Comparison of ENCODE assay signal across 24 cellular contexts in genomic region chr9:742104-742503, GRCh38.
DNase-seq lines count a peak whose midpoint lies in the region; ATAC-seq, FAIRE-seq and TF ChIP-seq lines count a peak whose summit lies in the region.
"Had no signal": no experiment of that assay in that cellular context is flagged by ENCODE, and none has a peak within 500 bp of the region (broad histone marks: within the 10 kb centered on the region; RNA-seq: fewer than 3 reads in every experiment).

No MANE protein-coding gene starts in this region.

- no peak for TF ChIP-seq RAD21 in HepG2 (CRISPR knock-in tag; IDR thresholded peaks at IDR 0.05)

- no peak overlapping the region for H3K4me2 ChIP-seq in HepG2 (ENCODE audit: low read depth, low read length)
- H3K4me2 ChIP-seq: A549 had no signal

- ATAC-seq in Right ventricle myocardium inferior (no peak), HepG2 (no peak)
- ATAC-seq: A549 had no signal

- no TSS peak for BruUV-seq in HepG2 (replicated peaks; lab: Mats Ljungman, UMichigan)

- CTCF ChIA-PET in HepG2 (lab: Yijun Ruan, JAX; ENCODE audit: low intra/inter-chr PET ratio, low total read pairs) = no interaction called here

- TF ChIP-seq POLR2A in HepG2 (IDR thresholded peaks at IDR 0.05; ENCODE audit: insufficient read depth in 1 of 2, low read depth in 2 of 2, low read length in 2 of 2) = 0 out of 4 replicates have a peak, but pooled peaks of 1 of the 2 experiments have one; percentile 17

- peak overlapping the region; percentile 80 to 95 for H3K27ac ChIP-seq in right atrium auricular region
- no peak overlapping the region for H3K27ac ChIP-seq in HepG2 (ENCODE audit: extremely low read length, insufficient read depth, low read length)
- H3K27ac ChIP-seq: A549 had no signal

- peak overlapping the region; percentile 9 for H3K27ac Mint-ChIP-seq in progenitor cell of endocrine pancreas
- H3K27ac Mint-ChIP-seq: B cell had no signal

- FAIRE-seq in HepG2 (lab: Jason Lieb, UNC) = no peak
- FAIRE-seq: A549, D721Med, GM18507, GM19239 had no signal

- no peak overlapping the region for H3K4me3 Mint-ChIP-seq in progenitor cell of endocrine pancreas (ENCODE audit: low read depth)
- H3K4me3 Mint-ChIP-seq: B cell, CD14-positive monocyte had no signal

- H3K27me3 ChIP-seq in right atrium auricular region (no peaks in the 10 kb centered on the region), HepG2 (ENCODE audit: control insufficient read depth in 1 of 2, insufficient read depth in 2 of 2, low read length in 2 of 2) (no peaks in the 10 kb centered on the region)

- peaks cover 12% of the 10 kb centered on the region for H3K4me1 Mint-ChIP-seq in progenitor cell of endocrine pancreas (ENCODE audit: low read depth)
- H3K4me1 Mint-ChIP-seq: B cell had no signal

- intact Hi-C loops in Right ventricle myocardium inferior (cut with DNase I) (loop anchor here (10.0 kb wide), 1 partner anchor 47 kb away; no protein-coding TSS in a partner anchor), HepG2 (cut with micrococcal nuclease; ENCODE audit: unreplicated experiment) (no loop called here)

- H3K9me3 ChIP-seq in right atrium auricular region (no peaks in the 10 kb centered on the region), HepG2 (ENCODE audit: low read length) (no peaks in the 10 kb centered on the region)
- H3K9me3 ChIP-seq: A549 had no signal

- no peak overlapping the region for H2AFZ ChIP-seq in HepG2 (ENCODE audit: low read length)

- H3K79me2 ChIP-seq in HepG2 (ENCODE audit: insufficient read depth, low read length) = no peaks in the 10 kb centered on the region

- 98% methylated on average over 13 of the region's 16 CpGs for WGBS in HepG2 (ENCODE audit: low lambda C conversion rate)

- H3K9ac ChIP-seq in HepG2 (ENCODE audit: insufficient read depth, low read depth, low read length) = no peak overlapping the region

- POLR2A ChIA-PET in HepG2 (lab: Yijun Ruan, JAX) = interaction anchor here (1.3 kb wide), 1 partner anchor 58 kb away, joined by 3 read pairs; no protein-coding TSS in a partner anchor

- peaks cover 5% of the 10 kb centered on the region; the same call in 1 of the 2 replicates for H4K20me1 ChIP-seq in HepG2 (ENCODE audit: insufficient read depth, low read length)

- H3K36me3 Mint-ChIP-seq in progenitor cell of endocrine pancreas (ENCODE audit: insufficient read depth) = peaks cover 49% of the 10 kb centered on the region
- H3K36me3 Mint-ChIP-seq: CD14-positive monocyte had no signal

- H3K27me3 Mint-ChIP-seq in progenitor cell of endocrine pancreas = no peaks in the 10 kb centered on the region
- H3K27me3 Mint-ChIP-seq: B cell had no signal

- peaks cover 0 to 72% of the 10 kb centered on the region in 2 donors for H3K4me1 ChIP-seq in right atrium auricular region
- peaks cover 35% of the 10 kb centered on the region for H3K4me1 ChIP-seq in HepG2 (ENCODE audit: insufficient read depth, low read length)

- TF ChIP-seq EP300 in HepG2 (IDR thresholded peaks at IDR 0.05; ENCODE audit: low read depth in 2 of 2, low read length in 2 of 2) (no peak), HepG2 (CRISPR knock-in tag; IDR thresholded peaks at IDR 0.05; ENCODE audit: borderline replicate concordance) (no peak)

- TF ChIP-seq CTCF in right atrium auricular region (IDR thresholded peaks at IDR 0.05) (no peak), HepG2 (CRISPR knock-in tag; IDR thresholded peaks at IDR 0.05) (no peak), progenitor cell of endocrine pancreas (IDR thresholded peaks at IDR 0.05; ENCODE audit: unreplicated experiment) (no peak)

- in situ Hi-C loops in HepG2 (cut with HindIII; ENCODE audit: extremely low pct_ligation_motif_present, low pct_unique_long_range_greater_than_20kb) = no loop called here

- no peaks in the 10 kb centered on the region for H3K9me3 Mint-ChIP-seq in progenitor cell of endocrine pancreas (ENCODE audit: low read depth)
- H3K9me3 Mint-ChIP-seq: CD14-positive monocyte had no signal

- H3K4me3 ChIP-seq in right atrium auricular region = no peak overlapping the region
- no peak overlapping the region for H3K4me3 ChIP-seq in HepG2 (replicated peaks in 1 of 3; ENCODE audit: insufficient read depth in 1 of 3, low read depth in 2 of 3, low read length in 3 of 3)
- H3K4me3 ChIP-seq: A549 had no signal

- H3K36me3 ChIP-seq in right atrium auricular region (peaks cover 86% of the 10 kb centered on the region), HepG2 (replicated peaks in 1 of 2; ENCODE audit: control insufficient read depth in 1 of 2, insufficient read depth in 2 of 2, low read length in 2 of 2) (peaks cover 66 to 92% of the 10 kb centered on the region in 2 experiments)

- DNase-seq in right atrium auricular region (ENCODE audit: low spot score) = no peak
- DNase-seq in Right ventricle myocardium inferior (ENCODE audit: missing footprints) = no peak
- no peak for DNase-seq in HepG2 (ENCODE audit: low spot score)
- DNase-seq in progenitor cell of endocrine pancreas (ENCODE audit: low spot score, unreplicated experiment) = no peak
- no peak for DNase-seq in stimulated activated CD4-positive, alpha-beta T cell treated with anti-CD3 and anti-CD28 coated beads, Interleukin-2, amount 100 ng/mL, for 24 hours
- DNase-seq in GM19238 (ENCODE audit: insufficient read length, low spot score) = no peak
- no peak for DNase-seq in SW 1271 (lab: John Stamatoyannopoulos, UW)
- DNase-seq: DMS53, GDM1, KBM-7, NCI-H1092, NCI-H1436, NCI-H187 treated with DMSO at 0.1 percent for 48 hours, NCI-H2107, NCI-H446 treated with DMSO at 0.1 percent for 48 hours, NCI-H526 treated with DMSO at 0.1 percent for 48 hours, OCI-M1, SIG-M5 had no signal

TF ChIP-seq in HepG2, 621 proteins besides CTCF, POLR2A, EP300 and RAD21 (continues in another document):
- TF ChIP-seq ZNF18 (CRISPR knock-in tag; IDR thresholded peaks at IDR 0.05; ENCODE audit: insufficient replicate concordance) = no peak
- no peak for TF ChIP-seq ZNF44 (CRISPR knock-in tag; IDR thresholded peaks at IDR 0.05)
- TF ChIP-seq FOXK1 (CRISPR knock-in tag; IDR thresholded peaks at IDR 0.05; ENCODE audit: borderline replicate concordance, low read depth) = no peak
- TF ChIP-seq TRIM22 (IDR thresholded peaks at IDR 0.05) = no peak
- TF ChIP-seq ZBTB38 (CRISPR knock-in tag; IDR thresholded peaks at IDR 0.05) = peak; percentile 53; the same call in 1 of the 2 replicates
- TF ChIP-seq ZBTB14 (CRISPR knock-in tag; IDR thresholded peaks at IDR 0.05) = no peak
- TF ChIP-seq KLF6 (CRISPR knock-in tag; IDR thresholded peaks at IDR 0.05) = no peak
- TF ChIP-seq AGO2 (optimal IDR thresholded peaks at IDR 0.05; ENCODE audit: low read depth, low read length) = peak; percentile 74
